13 cellular contexts compared by ENCODE assay signal in genomic region chr4:78704981-78705757, GRCh38.
DNase-seq lines count a peak whose midpoint lies in the region; ATAC-seq, FAIRE-seq and TF ChIP-seq lines count a peak whose summit lies in the region.
"Had no signal": no experiment of that assay in that cellular context is flagged by ENCODE, and none has a peak within 500 bp of the region (broad histone marks: within the 10 kb centered on the region; RNA-seq: fewer than 3 reads in every experiment).

No MANE protein-coding gene starts in this region.

- WGBS in right cardiac atrium, result 79% methylated on average over 4 of the region's 4 CpGs

- H3K9me3 ChIP-seq in left ventricle myocardium inferior (replicated peaks) (peaks cover 24% of the 10 kb centered on the region), right cardiac atrium (ENCODE audit: control insufficient read depth, low read length) (no peaks in the 10 kb centered on the region)

- ATAC-seq in Right ventricle myocardium superior (ENCODE audit: poor library complexity) (peak; percentile 63), right cardiac atrium (peak; percentile 65 to 77), GM19395 (IDR thresholded peaks at IDR 0.05; ENCODE audit: unreplicated experiment) (no peak)
- ATAC-seq: activated CD8-positive, alpha-beta T cell treated with anti-CD3 and anti-CD28 coated beads for 36 hours had no signal

- TF ChIP-seq CTCF in left ventricle myocardium inferior (IDR thresholded peaks at IDR 0.05; ENCODE audit: borderline replicate concordance), result no peak
- TF ChIP-seq CTCF in astrocyte of the cerebellum (IDR thresholded peaks at IDR 0.05; ENCODE audit: low read depth, low read length, missing control alignments), result no peak

- H3K27me3 ChIP-seq in left ventricle myocardium inferior (ENCODE audit: low read depth) (no peaks in the 10 kb centered on the region), right cardiac atrium (ENCODE audit: control insufficient read depth, insufficient read depth) (no peaks in the 10 kb centered on the region)
- H3K27me3 ChIP-seq: BLaER1 treated with 17β-estradiol and CSF1 and Interleukin-3, amounts not matched to agents 10 nM and 100 nM had no signal

- intact Hi-C loops in Right ventricle myocardium superior (cut with DNase I), result no loop called here
- intact Hi-C loops in left ventricle myocardium inferior (cut with micrococcal nuclease), result no loop called here
- intact Hi-C loops in right cardiac atrium (cut with DNase I), result loop anchor here in 1 of 4 donors (10.0 kb wide), 1 partner anchor 70 kb away; the partner anchor contains the start of gene BMP2K

- H3K36me3 ChIP-seq in left ventricle myocardium inferior, result no peaks in the 10 kb centered on the region
- H3K36me3 ChIP-seq: BLaER1 treated with 17β-estradiol and CSF1 and Interleukin-3, amounts not matched to agents 10 nM and 100 nM had no signal

- H3K4me1 ChIP-seq in left ventricle myocardium inferior (peaks cover 11% of the 10 kb centered on the region), right cardiac atrium (ENCODE audit: control insufficient read depth, insufficient read depth, low read length) (peaks cover 3% of the 10 kb centered on the region)

- no peak for DNase-seq in Right ventricle myocardium superior
- DNase-seq in left ventricle myocardium inferior, result no peak
- DNase-seq in astrocyte of the cerebellum (ENCODE audit: low read depth), result peak; percentile 19
- no peak for DNase-seq in right cardiac atrium
- no peak for DNase-seq in activated gamma-delta T cell treated with Interleukin-2 at 50 U/mL for 16 hours
- DNase-seq in NCI-H187 (lab: John Stamatoyannopoulos, UW), result no peak
- no peak for DNase-seq in GM19239 (ENCODE audit: insufficient read length, low spot score)
- DNase-seq: activated CD8-positive, alpha-beta T cell treated with anti-CD3 and anti-CD28 coated beads for 36 hours; cerebellar nuclear complex; islet precursor cell had no signal

- H3K4me3 ChIP-seq in left ventricle myocardium inferior, result no peak overlapping the region
- H3K4me3 ChIP-seq in astrocyte of the cerebellum (ENCODE audit: low read depth, low read length), result no peak overlapping the region
- no peak overlapping the region for H3K4me3 ChIP-seq in right cardiac atrium (ENCODE audit: low read length)
- H3K4me3 ChIP-seq: BLaER1 treated with 17β-estradiol and CSF1 and Interleukin-3, amounts not matched to agents 10 nM and 100 nM had no signal

- FAIRE-seq in GM19239 (lab: Jason Lieb, UNC), result no peak
- FAIRE-seq: GM18507 had no signal

- in situ Hi-C loops in astrocyte of the cerebellum (cut with HindIII; ENCODE audit: low sequenced_read_pairs), result no loop called here

- H3K27ac ChIP-seq in left ventricle myocardium inferior (replicated peaks), result no peak overlapping the region
- no peak overlapping the region for H3K27ac ChIP-seq in right cardiac atrium (ENCODE audit: low read length)
- H3K27ac ChIP-seq: BLaER1 treated with 17β-estradiol and CSF1 and Interleukin-3, amounts not matched to agents 10 nM and 100 nM had no signal
